In genomic region chr20:62809530-62810428, GRCh38 we compare ENCODE assay signal across 22 cellular contexts. TPM values are rescaled to one million over a fixed set of nuclear protein-coding genes. Genes with fewer than 3 reads are reported as not detected.
"Had no signal": no experiment of that assay in that cellular context is flagged by ENCODE, and none has a peak within 500 bp of the region (broad histone marks: within the 10 kb centered on the region; RNA-seq: fewer than 3 reads in every experiment).

No MANE protein-coding gene starts in this region.

- H3K4me3 ChIP-seq: SJSA1, SK-N-MC had no signal

- ATAC-seq: Panc1, PC-3 had no signal

- DNase-seq: KBM-7, MV-4-11, NCI-H1048, NCI-H1105, NCI-H1417, NCI-H1436 treated with DMSO at 0.1 percent for 48 hours, NCI-H1694, NCI-H187 treated with DMSO at 0.1 percent for 48 hours, NCI-H2029 treated with DMSO at 0.1 percent for 48 hours, NCI-H2171 treated with DMSO at 0.1 percent for 48 hours, NCI-H345, NCI-H524, NCI-H526 treated with DMSO at 0.1 percent for 48 hours, NCI-H774, PC-3, Right ventricle myocardium superior, SIG-M5 had no signal

- H3K27ac ChIP-seq: SJSA1, SK-N-MC had no signal

- H3K9me3 ChIP-seq: SJSA1 had no signal

RNA-seq across cellular contexts. Expression of gene COL9A3, which starts 7.1 kb away (rescaled TPM):
- total RNA-seq: LHCN-M2, MCF 10A, SJSA1 had no signal
